Comparison of ENCODE assay signal across 16 cellular contexts in the genomic region with DNA sequence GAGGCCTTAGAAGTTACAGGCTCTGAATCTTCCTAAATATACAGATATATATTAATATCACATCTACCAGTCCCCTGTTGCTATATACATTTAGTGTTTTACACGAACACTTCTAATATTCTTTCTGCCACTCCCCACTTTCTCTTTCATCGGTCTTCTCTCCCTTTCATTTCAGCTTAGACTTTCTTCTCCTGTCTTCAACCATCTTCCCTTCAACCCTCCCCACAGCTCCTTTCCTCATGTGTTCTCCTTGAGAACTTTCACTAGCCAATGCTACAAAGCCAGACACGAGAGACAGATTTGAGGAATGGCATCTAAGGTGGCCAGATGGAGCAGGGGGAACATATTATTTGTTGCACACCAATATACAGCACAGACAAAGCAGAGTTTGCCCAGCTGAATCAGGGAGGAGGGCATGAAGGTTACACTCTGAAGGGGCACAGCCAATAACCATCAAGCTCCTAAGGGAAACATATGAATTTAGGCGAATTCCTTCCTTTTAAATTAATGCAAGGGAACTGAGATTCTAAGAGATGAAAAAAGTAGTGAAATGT.
DNase-seq lines count a peak whose midpoint lies in the region; TF ChIP-seq lines count a peak whose summit lies in the region.
"Had no signal": no experiment of that assay in that cellular context is flagged by ENCODE, and none has a peak within 500 bp of the region (broad histone marks: within the 10 kb centered on the region; RNA-seq: fewer than 3 reads in every experiment).

No MANE protein-coding gene starts in this region.

- no peaks in the 10 kb centered on the region for H3K23me2 ChIP-seq in H9 (ENCODE audit: insufficient read length, low read depth, low read length, poor library complexity, severe bottlenecking)

- H3K9me2 ChIP-seq in SU-DHL-6 (replicated peaks; ENCODE audit: insufficient read depth, low read length) = no peaks in the 10 kb centered on the region

- H3K27me3 ChIP-seq in H9 (ENCODE audit: insufficient read depth, low read length) = no peaks in the 10 kb centered on the region
- H3K27me3 ChIP-seq in SU-DHL-6 (ENCODE audit: low read length) = no peaks in the 10 kb centered on the region
- H3K27me3 ChIP-seq in endodermal cell (ENCODE audit: control insufficient read depth, insufficient read depth, low read length, poor library complexity, severe bottlenecking) = no peaks in the 10 kb centered on the region
- H3K27me3 ChIP-seq: BE2C had no signal

- H3K36me3 ChIP-seq in SU-DHL-6 (ENCODE audit: low read length) (no peaks in the 10 kb centered on the region), endodermal cell (ENCODE audit: control insufficient read depth, insufficient read depth, low read length) (peaks cover 76% of the 10 kb centered on the region)

- H2BK20ac ChIP-seq in H9 (ENCODE audit: low read depth, low read length, poor library complexity, severe bottlenecking) = no peak overlapping the region

- no peaks in the 10 kb centered on the region for H4K20me1 ChIP-seq in H9 (ENCODE audit: control insufficient read depth, insufficient read depth, insufficient read length)
- no peaks in the 10 kb centered on the region for H4K20me1 ChIP-seq in SU-DHL-6 (ENCODE audit: low read depth, low read length)

- no peak overlapping the region for H3K4me2 ChIP-seq in H9 (ENCODE audit: insufficient read depth, insufficient read length, low read length)
- no peak overlapping the region for H3K4me2 ChIP-seq in SU-DHL-6 (ENCODE audit: low read depth, low read length, poor library complexity, severe bottlenecking)

- H3K27ac ChIP-seq in H9 (ENCODE audit: insufficient read length, low read depth, low read length) = no peak overlapping the region
- H3K27ac ChIP-seq in SU-DHL-6 (ENCODE audit: low read depth, low read length) = no peak overlapping the region
- no peak overlapping the region for H3K27ac ChIP-seq in endodermal cell (ENCODE audit: low read depth, low read length)
- H3K27ac ChIP-seq in substantia nigra (ENCODE audit: low read depth, low read length, poor library complexity, severe bottlenecking) = peak overlapping the region; percentile 54
- H3K27ac ChIP-seq: C4-2B, GM23248 had no signal

- H2BK5ac ChIP-seq in H9 (ENCODE audit: insufficient read length, low read length) = no peak overlapping the region

- peak overlapping the region; percentile 20 to 87 (median 85); a peak in 6 of 7 replicates for H3K27ac Mint-ChIP-seq in H9
- peak overlapping the region; percentile 42 for H3K27ac Mint-ChIP-seq in endodermal cell
- H3K27ac Mint-ChIP-seq: CD4-positive, alpha-beta memory T cell; HFFc6 had no signal

- no peak overlapping the region for H3K56ac ChIP-seq in H9 (ENCODE audit: insufficient read length, low read depth, low read length)

- H3K9me3 ChIP-seq in H9 (ENCODE audit: control insufficient read depth, low read depth, low read length) (no peaks in the 10 kb centered on the region), SU-DHL-6 (ENCODE audit: insufficient read depth, low read length) (no peaks in the 10 kb centered on the region), endodermal cell (ENCODE audit: control insufficient read depth, low read length) (no peaks in the 10 kb centered on the region)
- H3K9me3 ChIP-seq: BE2C, HAP-1 had no signal

- H3K27me3 Mint-ChIP-seq in H9 (ENCODE audit: low read depth) (no peaks in the 10 kb centered on the region), endodermal cell (ENCODE audit: insufficient read depth) (no peaks in the 10 kb centered on the region)

- H3K4me3 Mint-ChIP-seq in H9 = no peak overlapping the region
- H3K4me3 Mint-ChIP-seq in endodermal cell = no peak overlapping the region
- H3K4me3 Mint-ChIP-seq: CD4-positive, alpha-beta memory T cell; HFFc6 had no signal

- H3K79me2 ChIP-seq in H9 (ENCODE audit: insufficient read depth, low read length) (no peaks in the 10 kb centered on the region), SU-DHL-6 (ENCODE audit: insufficient read depth, low read length) (no peaks in the 10 kb centered on the region)

- H3K4me1 Mint-ChIP-seq in H9 (peaks cover 54 to 58% of the 10 kb centered on the region in 2 experiments), endodermal cell (peaks cover 26% of the 10 kb centered on the region)
- H3K4me1 Mint-ChIP-seq: CD4-positive, alpha-beta memory T cell had no signal

- H2BK120ac ChIP-seq in H9 (ENCODE audit: low read depth, low read length, poor library complexity, severe bottlenecking) = no peak overlapping the region

- H3K4ac ChIP-seq in H9 (ENCODE audit: low read depth, low read length) = no peak overlapping the region

- no peak overlapping the region for H3K18ac ChIP-seq in H9 (ENCODE audit: insufficient read length, low read depth, low read length)

- TF ChIP-seq CTCF in H9 (conservative IDR thresholded peaks at IDR 0.05) (no peak), SU-DHL-6 (IDR thresholded peaks at IDR 0.05; ENCODE audit: insufficient read depth, low read length, poor library complexity, severe bottlenecking) (no peak), endodermal cell (conservative IDR thresholded peaks at IDR 0.05) (no peak)

- H2BK12ac ChIP-seq in H9 (ENCODE audit: insufficient read length, low read depth, low read length) = no peak overlapping the region

- no peak overlapping the region for H2AK5ac ChIP-seq in H9 (ENCODE audit: insufficient read length, low read length)

- H4K5ac ChIP-seq in H9 (ENCODE audit: insufficient read length, low read depth, low read length) = no peak overlapping the region

- H3K23ac ChIP-seq in H9 (ENCODE audit: insufficient read length, low read depth, low read length) = no peak overlapping the region

- H3K4me3 ChIP-seq in SU-DHL-6 (ENCODE audit: insufficient read depth, low read length, poor library complexity, severe bottlenecking) (no peak overlapping the region), endodermal cell (ENCODE audit: low read length) (no peak overlapping the region)
- H3K4me3 ChIP-seq: GM23248, HAP-1 had no signal

- H3K9ac ChIP-seq in H9 (ENCODE audit: extremely low read depth, insufficient read length, low read length) = no peak overlapping the region
- no peak overlapping the region for H3K9ac ChIP-seq in SU-DHL-6 (ENCODE audit: low read length)
- no peak overlapping the region for H3K9ac ChIP-seq in endodermal cell (ENCODE audit: extremely low read depth, low read length, poor library complexity, severe bottlenecking)
- H3K9ac ChIP-seq: GM23248 had no signal

- H3K14ac ChIP-seq in H9 (ENCODE audit: insufficient read depth, low read length) = no peak overlapping the region

- H3T11ph ChIP-seq in H9 (ENCODE audit: low read length) = no peak overlapping the region

- H3F3A ChIP-seq in SU-DHL-6 (ENCODE audit: insufficient read depth) = no peaks in the 10 kb centered on the region

- DNase-seq in H9 = no peak
- no peak for DNase-seq in endodermal cell
- no peak for DNase-seq in substantia nigra (lab: John Stamatoyannopoulos, UW)
- no peak for DNase-seq in SHP77 treated with DMSO at 0.1 percent for 48 hours (lab: John Stamatoyannopoulos, UW)
- no peak for DNase-seq in GF-D8 (lab: John Stamatoyannopoulos, UW)
- DNase-seq in Kasumi-1 (lab: John Stamatoyannopoulos, UW) = no peak
- DNase-seq: BE2C; CD4-positive, alpha-beta memory T cell; DND-41; GM23248; HFFc6; IMR-90; KBM-7 had no signal

- WGBS in H9 (ENCODE audit: extremely low coverage, insufficient read length, low lambda C conversion rate) = no CpG with 5 or more reads among the region's 4 CpGs
- WGBS in endodermal cell (ENCODE audit: insufficient coverage in 1 of 2, insufficient read length in 1 of 2), 2 experiments = 96% methylated on average over 3 to 4 of the region's 4 CpGs

- no peak overlapping the region for H2BK15ac ChIP-seq in H9 (ENCODE audit: low read depth, low read length)

- no peak overlapping the region for H2AFZ ChIP-seq in H9 (ENCODE audit: low read length)
- peak overlapping the region; percentile 56 for H2AFZ ChIP-seq in SU-DHL-6 (ENCODE audit: low read depth, low read length, severe bottlenecking)
- H2AFZ ChIP-seq: GM23248 had no signal

- H3K4me1 ChIP-seq in H9 (ENCODE audit: insufficient read depth, low read length) = peaks cover 10% of the 10 kb centered on the region; the same call in 1 of the 2 replicates
- peaks cover 11% of the 10 kb centered on the region for H3K4me1 ChIP-seq in endodermal cell (ENCODE audit: control insufficient read depth, insufficient read depth, low read length)

- H3K9me3 Mint-ChIP-seq in H9 = no peaks in the 10 kb centered on the region
- no peaks in the 10 kb centered on the region for H3K9me3 Mint-ChIP-seq in endodermal cell
- H3K9me3 Mint-ChIP-seq: CD4-positive, alpha-beta memory T cell; HFFc6 had no signal

- no peak overlapping the region for H4K8ac ChIP-seq in H9 (replicated peaks; ENCODE audit: insufficient read length, low read depth, low read length)

- H3K79me1 ChIP-seq in H9 (ENCODE audit: insufficient read depth, low read depth, low read length, poor library complexity, severe bottlenecking) = no peaks in the 10 kb centered on the region

- no peak overlapping the region for H4K91ac ChIP-seq in H9 (ENCODE audit: insufficient read length, low read depth, low read length)

- H3K36me3 Mint-ChIP-seq in H9 (ENCODE audit: insufficient read depth in 1 of 3, low read depth in 3 of 3) (peaks cover 21 to 45% (median 43%) of the 10 kb centered on the region in 3 experiments), endodermal cell (ENCODE audit: low read depth) (peaks cover 48% of the 10 kb centered on the region)
- H3K36me3 Mint-ChIP-seq: CD4-positive, alpha-beta memory T cell had no signal
